Comparison of ENCODE assay signal across 1 cellular context in genomic region chr6:53359088-53359842, GRCh38.
TF ChIP-seq lines count a peak whose summit lies in the region.

No MANE protein-coding gene starts in this region.

TF ChIP-seq in HepG2, 621 proteins besides CTCF, POLR2A, EP300 and RAD21 (continued from another document and continues in another):
- TF ChIP-seq SRF (IDR thresholded peaks at IDR 0.05; ENCODE audit: low read depth, low read length): 0 out of 2 replicates have a peak, but pooled peaks have one; percentile 7
- TF ChIP-seq SP4 (CRISPR knock-in tag; IDR thresholded peaks at IDR 0.05): peak; percentile 98
- peak; percentile 52; the same call in 1 of the 2 replicates for TF ChIP-seq ZBTB7A (CRISPR knock-in tag; IDR thresholded peaks at IDR 0.05)
- peak; percentile 63; the same call in 1 of the 2 replicates for TF ChIP-seq ZNF275 (CRISPR knock-in tag; IDR thresholded peaks at IDR 0.05; ENCODE audit: borderline replicate concordance)
- 0 out of 2 replicates have a peak, but pooled peaks have one; percentile 27 for TF ChIP-seq TSC22D2 (CRISPR knock-in tag; IDR thresholded peaks at IDR 0.05; ENCODE audit: borderline replicate concordance)
- peak; percentile 91 for TF ChIP-seq MXD3 (CRISPR knock-in tag; IDR thresholded peaks at IDR 0.05)
- TF ChIP-seq PHF5A (CRISPR knock-in tag; IDR thresholded peaks at IDR 0.05; ENCODE audit: low read depth, unreplicated experiment): peak; percentile 79
- peak; percentile 77 for TF ChIP-seq MEF2D (CRISPR knock-in tag; IDR thresholded peaks at IDR 0.05)
- TF ChIP-seq REL (CRISPR knock-in tag; conservative IDR thresholded peaks at IDR 0.05): peak; percentile 40; the same call in 1 of the 2 replicates
- 0 out of 2 replicates have a peak, but pooled peaks have one; percentile 18 for TF ChIP-seq STAG1 (CRISPR knock-in tag; IDR thresholded peaks at IDR 0.05)
- TF ChIP-seq REXO4 (CRISPR knock-in tag; IDR thresholded peaks at IDR 0.05; ENCODE audit: borderline replicate concordance): no peak
- TF ChIP-seq ARNT2 (CRISPR knock-in tag; IDR thresholded peaks at IDR 0.05; ENCODE audit: low read depth): peak; percentile 97
- TF ChIP-seq ZNF784 (CRISPR knock-in tag; IDR thresholded peaks at IDR 0.05; ENCODE audit: borderline replicate concordance): peak; percentile 99
- peak; percentile 89 for TF ChIP-seq DMAP1 (CRISPR knock-in tag; IDR thresholded peaks at IDR 0.05)
- TF ChIP-seq NFE2L1 (CRISPR knock-in tag; IDR thresholded peaks at IDR 0.05; ENCODE audit: borderline replicate concordance): no peak
- peak; percentile 92 for TF ChIP-seq ZNF547 (CRISPR knock-in tag; IDR thresholded peaks at IDR 0.05)
- TF ChIP-seq ARID5B (CRISPR knock-in tag; IDR thresholded peaks at IDR 0.05): peak; percentile 79
- TF ChIP-seq CAMTA2 (CRISPR knock-in tag; IDR thresholded peaks at IDR 0.05; ENCODE audit: borderline replicate concordance): no peak
- no peak for TF ChIP-seq HOXA7 (CRISPR knock-in tag; IDR thresholded peaks at IDR 0.05)
- TF ChIP-seq CENPT (CRISPR knock-in tag; IDR thresholded peaks at IDR 0.05; ENCODE audit: low read depth): no peak
- peak; percentile 98 for TF ChIP-seq PRDM15 (CRISPR knock-in tag; IDR thresholded peaks at IDR 0.05)
- TF ChIP-seq ZNF484 (CRISPR knock-in tag; IDR thresholded peaks at IDR 0.05; ENCODE audit: borderline replicate concordance, low read depth): no peak
- peak; percentile 72; the same call in 1 of the 2 replicates for TF ChIP-seq ZNF451 (CRISPR knock-in tag; IDR thresholded peaks at IDR 0.05)
- peak; percentile 94 for TF ChIP-seq ZNF788 (CRISPR knock-in tag; IDR thresholded peaks at IDR 0.05; ENCODE audit: borderline replicate concordance)
- TF ChIP-seq NFATC3 (CRISPR knock-in tag; IDR thresholded peaks at IDR 0.05): 0 out of 2 replicates have a peak, but pooled peaks have one; percentile 49
- peak; percentile 95 for TF ChIP-seq ZNF687 (CRISPR knock-in tag; IDR thresholded peaks at IDR 0.05)
- TF ChIP-seq ARNTL (CRISPR knock-in tag; IDR thresholded peaks at IDR 0.05): peak; percentile 89
- no peak for TF ChIP-seq ZNF768 (CRISPR knock-in tag; IDR thresholded peaks at IDR 0.05)
- 0 out of 2 replicates have a peak, but pooled peaks have one; percentile 52 for TF ChIP-seq ZNF549 (CRISPR knock-in tag; IDR thresholded peaks at IDR 0.05)
- TF ChIP-seq JUN (CRISPR knock-in tag; IDR thresholded peaks at IDR 0.05): peak; percentile 87
- TF ChIP-seq AHDC1 (CRISPR knock-in tag; IDR thresholded peaks at IDR 0.05; ENCODE audit: borderline replicate concordance): peak; percentile 75; the same call in 1 of the 2 replicates
- peak; percentile 61 for TF ChIP-seq CREB1 (IDR thresholded peaks at IDR 0.05)
- peak; percentile 65; the same call in 1 of the 2 replicates for TF ChIP-seq CREB1 (CRISPR knock-in tag; IDR thresholded peaks at IDR 0.05)
- no peak for TF ChIP-seq ZFP41 (CRISPR knock-in tag; IDR thresholded peaks at IDR 0.05; ENCODE audit: borderline replicate concordance)
- peak; percentile 76; the same call in 1 of the 2 replicates for TF ChIP-seq ZNF414 (CRISPR knock-in tag; IDR thresholded peaks at IDR 0.05)
- TF ChIP-seq RXRA (CRISPR knock-in tag; IDR thresholded peaks at IDR 0.05): peak; percentile 100
- TF ChIP-seq SOX5 (CRISPR knock-in tag; IDR thresholded peaks at IDR 0.05; ENCODE audit: borderline replicate concordance): peak; percentile 68
- TF ChIP-seq NR0B2 (CRISPR knock-in tag; IDR thresholded peaks at IDR 0.05): no peak; the same call in 1 of the 2 replicates
- TF ChIP-seq ZNF660 (CRISPR knock-in tag; IDR thresholded peaks at IDR 0.05; ENCODE audit: borderline replicate concordance, low read depth): no peak
